ENCODE assay signal across 15 cellular contexts in the genomic region with DNA sequence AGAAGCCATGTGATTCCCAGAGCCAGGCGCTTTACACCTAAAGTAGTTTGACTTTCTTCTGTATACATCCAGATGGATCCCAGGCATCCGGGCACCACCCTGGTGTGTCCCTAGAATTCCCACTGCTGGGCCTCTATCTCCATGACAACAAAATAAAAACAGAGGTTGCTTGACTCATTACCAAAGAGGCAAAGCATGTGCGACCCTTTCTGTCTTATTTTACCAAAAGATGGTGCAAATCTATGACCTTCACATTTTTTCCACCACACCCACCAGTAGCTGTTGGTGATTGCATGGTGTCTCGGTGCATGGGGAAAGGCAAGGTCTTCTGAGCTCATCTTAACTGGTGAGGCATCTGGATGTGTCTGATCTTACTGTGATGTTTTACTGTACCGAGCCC. TPM values are rescaled to one million over a fixed set of nuclear protein-coding genes. Genes with fewer than 3 reads are reported as not detected.
DNase-seq lines count a peak whose midpoint lies in the region; ATAC-seq and TF ChIP-seq lines count a peak whose summit lies in the region.
"Had no signal": no experiment of that assay in that cellular context is flagged by ENCODE, and none has a peak within 500 bp of the region (broad histone marks: within the 10 kb centered on the region; RNA-seq: fewer than 3 reads in every experiment).

No MANE protein-coding gene starts in this region.

- H3K27ac Mint-ChIP-seq in HFFc6 (peak overlapping the region; percentile 73), T-cell (no peak overlapping the region)
- H3K27ac Mint-ChIP-seq in naive thymus-derived CD8-positive, alpha-beta T cell, result no peak overlapping the region

- no peak overlapping the region for H3K4me3 Mint-ChIP-seq in HFFc6
- H3K4me3 Mint-ChIP-seq in naive thymus-derived CD8-positive, alpha-beta T cell, result no peak overlapping the region
- no peak overlapping the region for H3K4me3 Mint-ChIP-seq in T-cell

- peak overlapping the region; percentile 71 for H3K4me2 ChIP-seq in BLaER1

- H4K20me1 ChIP-seq in BLaER1, result peaks cover 27% of the 10 kb centered on the region

- H3K27me3 ChIP-seq in BLaER1, result no peaks in the 10 kb centered on the region
- H3K27me3 ChIP-seq: MG63, sigmoid colon, thyroid gland had no signal

- intact Hi-C loops in left colon (cut with DNase I, micrococcal nuclease), result no loop called here

- peaks cover 24% of the 10 kb centered on the region for H3K4me1 ChIP-seq in BLaER1

- H3K4me1 Mint-ChIP-seq in HFFc6 (ENCODE audit: low read depth) (peaks cover 13% of the 10 kb centered on the region), T-cell (no peaks in the 10 kb centered on the region)
- peaks cover 0 to 2% (median 0%) of the 10 kb centered on the region in 4 donors for H3K4me1 Mint-ChIP-seq in naive thymus-derived CD8-positive, alpha-beta T cell

- H3K27me3 Mint-ChIP-seq in HFFc6 (ENCODE audit: insufficient read depth) (no peaks in the 10 kb centered on the region; the same call in 1 of the 2 replicates), T-cell (no peaks in the 10 kb centered on the region)
- H3K27me3 Mint-ChIP-seq in naive thymus-derived CD8-positive, alpha-beta T cell, result no peaks in the 10 kb centered on the region

- peaks cover 42% of the 10 kb centered on the region for H3K36me3 ChIP-seq in BLaER1

- DNase-seq in HFFc6, result peak; percentile 70
- peak; percentile 66 for DNase-seq in dedifferentiated amniotic fluid mesenchymal stem cell (ENCODE audit: extremely low spot score)
- peak; percentile 58 for DNase-seq in left kidney (ENCODE audit: low read depth, low spot score)
- no peak for DNase-seq in naive thymus-derived CD8-positive, alpha-beta T cell
- no peak for DNase-seq in left colon
- DNase-seq in T-cell, result no peak
- DNase-seq in HuH-7.5 (ENCODE audit: low spot score), result no peak
- DNase-seq: Calu3, MG63, NCI-H345, sigmoid colon, T1000, thyroid gland had no signal

- H3K27ac ChIP-seq in BLaER1, result no peak overlapping the region
- H3K27ac ChIP-seq: thyroid gland had no signal

- no peak overlapping the region for H3K4me3 ChIP-seq in BLaER1
- H3K4me3 ChIP-seq: MG63, sigmoid colon, thyroid gland had no signal

- H3K9me3 Mint-ChIP-seq in HFFc6 (no peaks in the 10 kb centered on the region), T-cell (no peaks in the 10 kb centered on the region)
- H3K9me3 Mint-ChIP-seq in naive thymus-derived CD8-positive, alpha-beta T cell, result no peaks in the 10 kb centered on the region

- no peaks in the 10 kb centered on the region for H3K9me3 ChIP-seq in BLaER1
- H3K9me3 ChIP-seq: MG63, sigmoid colon, thyroid gland had no signal

- no peak overlapping the region for H3K9ac ChIP-seq in BLaER1

- POLR2A ChIA-PET in naive thymus-derived CD8-positive, alpha-beta T cell (lab: Charles Lee), result no interaction called here
- POLR2A ChIA-PET in T-cell (lab: Charles Lee), result no interaction called here

- H3K36me3 Mint-ChIP-seq in HFFc6 (ENCODE audit: low read depth), result peaks cover 35% of the 10 kb centered on the region
- H3K36me3 Mint-ChIP-seq in naive thymus-derived CD8-positive, alpha-beta T cell, result peaks cover 0 to 85% (median 16%) of the 10 kb centered on the region in 3 donors
- H3K36me3 Mint-ChIP-seq in T-cell, result peaks cover 54% of the 10 kb centered on the region

- no peak for ATAC-seq in naive thymus-derived CD8-positive, alpha-beta T cell
- no peak for ATAC-seq in left colon
- no peak for ATAC-seq in T-cell (replicated peaks in 1 of 4)
- ATAC-seq: Panc1 had no signal

- no peak for TF ChIP-seq CTCF in HFFc6 (IDR thresholded peaks at IDR 0.05)

- CTCF ChIA-PET in T-cell (lab: Charles Lee), result interaction anchor here in 1 of 2 donors (1.4 kb wide), 1 partner anchor 27 kb away, joined by 5 read pairs; a partner anchor contains a TSS

RNA-seq across cellular contexts. Expression of a gene that starts 27.5 kb away (rescaled TPM):
- 10 to 100 TPM; 48.9 to 57.4 (median 54.5) TPM for total RNA-seq in HFFc6 (2021; fragmentation: NEBNext Ultra II Directional; extraction: Animal tissue kit (Norgen Biotek cat#: 25700))
- total RNA-seq in naive thymus-derived CD8-positive, alpha-beta T cell, result 10 to 100 TPM; 34.0 to 34.3 TPM
- 10 to 100 TPM; 24.7 to 34.1 (median 28.4) TPM for polyA plus RNA-seq in naive thymus-derived CD8-positive, alpha-beta T cell
- total RNA-seq in left colon (10 to 100 TPM; 53.5 to 63.3 TPM), T-cell (10 to 100 TPM; 26.4 to 35.0 (median 30.8) TPM)

RNA-seq across cellular contexts. Expression of a gene that starts 52.0 kb away (rescaled TPM):
- 10 to 100 TPM; 20.4 to 26.0 (median 22.7) TPM for total RNA-seq in HFFc6 (2021; fragmentation: NEBNext Ultra II Directional; extraction: Animal tissue kit (Norgen Biotek cat#: 25700))
- total RNA-seq in naive thymus-derived CD8-positive, alpha-beta T cell, result 10 to 100 TPM; 22.4 to 23.3 TPM
- 10 to 100 TPM; 11.0 to 13.7 (median 12.3) TPM for polyA plus RNA-seq in naive thymus-derived CD8-positive, alpha-beta T cell
- total RNA-seq in left colon, result 10 to 100 TPM; 22.4 to 27.4 TPM
- 10 to 100 TPM; 15.3 to 23.0 (median 20.4) TPM for total RNA-seq in T-cell

Comparison
In these comparisons a context has a peak if more than half of its experiments do, and no peak if none do; other contexts are left out.
1. DNase-seq: peak in HFFc6 (single experiment), dedifferentiated amniotic fluid mesenchymal stem cell (single experiment) and left kidney (single experiment); none in naive thymus-derived CD8-positive, alpha-beta T cell (0 of 10), left colon (0 of 2), T-cell (0 of 34) and HuH-7.5 (single experiment).